In the genomic region with DNA sequence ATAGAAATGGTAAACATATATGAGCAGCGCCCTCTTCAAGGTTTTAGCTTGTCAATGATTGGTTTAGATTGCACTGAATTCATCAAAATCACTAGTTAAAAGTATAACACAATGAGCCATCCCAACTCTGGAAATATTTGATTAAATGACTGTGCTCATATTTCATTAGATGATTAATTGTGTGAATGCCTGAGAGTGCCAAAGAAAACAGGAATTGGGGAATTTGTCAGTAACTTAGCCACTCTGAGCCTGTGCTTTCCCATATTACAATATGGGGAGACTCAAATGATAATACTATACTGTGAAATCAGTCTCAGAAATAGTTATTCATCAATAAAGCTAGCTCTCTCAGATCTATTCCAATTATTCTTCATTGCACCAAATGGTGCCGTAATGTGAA, we compare ENCODE assay signal across 27 cellular contexts.
"Had no signal": no experiment of that assay in that cellular context is flagged by ENCODE, and none has a peak within 500 bp of the region (broad histone marks: within the 10 kb centered on the region; RNA-seq: fewer than 3 reads in every experiment).

No MANE protein-coding gene starts in this region.

- H3K36me3 ChIP-seq: colonic mucosa, esophagus muscularis mucosa, esophagus squamous epithelium, gastrocnemius medialis, gastroesophageal sphincter, heart left ventricle, heart right ventricle had no signal

- H3K4me3 ChIP-seq: colonic mucosa, coronary artery, dorsolateral prefrontal cortex, esophagus muscularis mucosa, esophagus squamous epithelium, gastrocnemius medialis, gastroesophageal sphincter, heart left ventricle, heart right ventricle, hepatocyte had no signal

- H3K9me3 ChIP-seq: colonic mucosa, esophagus muscularis mucosa, esophagus squamous epithelium, gastrocnemius medialis, gastroesophageal sphincter, heart left ventricle, heart right ventricle had no signal

- H3K4me2 ChIP-seq: hepatocyte had no signal

- H3K27me3 ChIP-seq: colonic mucosa, dorsolateral prefrontal cortex, esophagus muscularis mucosa, esophagus squamous epithelium, foreskin keratinocyte, gastrocnemius medialis, gastroesophageal sphincter, heart left ventricle, heart right ventricle, hepatocyte had no signal

- H3K79me2 ChIP-seq: hepatocyte had no signal

- H2AFZ ChIP-seq: hepatocyte had no signal

- H3K27ac ChIP-seq: colonic mucosa, coronary artery, dorsolateral prefrontal cortex, epithelial cell of prostate, esophagus muscularis mucosa, esophagus squamous epithelium, foreskin keratinocyte, gastrocnemius medialis, gastroesophageal sphincter, heart left ventricle, heart right ventricle, hepatocyte had no signal

- FAIRE-seq: colon, endometrium, frontal cortex had no signal

- H3K4me1 ChIP-seq: colonic mucosa, esophagus muscularis mucosa, gastrocnemius medialis, gastroesophageal sphincter, heart left ventricle, heart right ventricle had no signal

- DNase-seq: colonic mucosa; cortex of kidney; dermis blood vessel endothelial cell; dorsolateral prefrontal cortex; effector CD4-positive, alpha-beta T cell; effector CD8-positive, alpha-beta T cell; effector memory CD4-positive, alpha-beta T cell; effector memory CD8-positive, alpha-beta T cell; endodermal cell; erythroblast; esophagus squamous epithelium; foreskin fibroblast; foreskin keratinocyte; foreskin melanocyte; gastrocnemius medialis; glutamatergic neuron; head of caudate nucleus; heart left ventricle; heart right ventricle had no signal
